In the genomic region with DNA sequence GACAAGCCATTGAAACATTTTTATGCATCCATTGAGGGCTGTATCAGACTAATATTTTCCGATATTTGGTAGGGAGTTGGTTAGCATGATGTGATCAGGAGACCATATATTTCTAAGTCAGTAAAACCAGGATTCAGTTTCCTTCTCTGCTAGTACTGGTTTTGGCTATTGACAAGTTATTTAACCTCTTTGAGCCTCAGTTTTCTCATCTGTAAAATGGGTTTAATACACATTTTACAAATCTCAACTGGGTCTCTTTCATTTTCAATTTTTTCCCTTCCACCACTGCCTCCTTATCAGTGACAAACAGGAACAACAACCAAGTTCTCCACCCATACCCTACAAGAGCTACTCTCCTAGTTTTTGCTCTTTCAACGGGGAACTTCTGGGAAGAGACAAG, we compare ENCODE assay signal across 26 cellular contexts.
"Had no signal": no experiment of that assay in that cellular context is flagged by ENCODE, and none has a peak within 500 bp of the region (broad histone marks: within the 10 kb centered on the region; RNA-seq: fewer than 3 reads in every experiment).

No MANE protein-coding gene starts in this region.

- H3K27ac Mint-ChIP-seq: naive thymus-derived CD4-positive, alpha-beta T cell; nephron progenitor cell; stimulated activated memory B cell treated with anti-CD40 and anti-IgM and Interleukin-4, amounts not matched to agents 10 μg/mL and 1 μg/mL and 100 μg/mL, for 72 hours; stimulated activated naive CD8-positive, alpha-beta T cell treated with anti-CD3 and anti-CD28 coated beads, Interleukin-15, Interleukin-2, amounts not matched to agents 100 ng/mL and 50 ng/mL, for 24 hours had no signal

- ATAC-seq: gastrocnemius medialis; left lobe of liver; naive thymus-derived CD4-positive, alpha-beta T cell; psoas muscle; right cardiac atrium; stimulated activated memory B cell treated with anti-CD40 and anti-IgM and Interleukin-4, amounts not matched to agents 10 μg/mL and 1 μg/mL and 100 μg/mL, for 72 hours; upper lobe of right lung had no signal

- FAIRE-seq: endothelial cell of umbilical vein, kidney had no signal

- H3K4me3 Mint-ChIP-seq: naive thymus-derived CD4-positive, alpha-beta T cell; nephron progenitor cell; stimulated activated memory B cell treated with anti-CD40 and anti-IgM and Interleukin-4, amounts not matched to agents 10 μg/mL and 1 μg/mL and 100 μg/mL, for 72 hours; stimulated activated naive CD8-positive, alpha-beta T cell treated with anti-CD3 and anti-CD28 coated beads, Interleukin-15, Interleukin-2, amounts not matched to agents 100 ng/mL and 50 ng/mL, for 24 hours had no signal

- H3K9me3 Mint-ChIP-seq: naive thymus-derived CD4-positive, alpha-beta T cell; nephron progenitor cell; stimulated activated memory B cell treated with anti-CD40 and anti-IgM and Interleukin-4, amounts not matched to agents 10 μg/mL and 1 μg/mL and 100 μg/mL, for 72 hours; stimulated activated naive CD8-positive, alpha-beta T cell treated with anti-CD3 and anti-CD28 coated beads, Interleukin-15, Interleukin-2, amounts not matched to agents 100 ng/mL and 50 ng/mL, for 24 hours had no signal

- H3K4me1 ChIP-seq: colonic mucosa had no signal

- DNase-seq: colonic mucosa; dermis blood vessel endothelial cell; effector memory CD4-positive, alpha-beta T cell; gastrocnemius medialis; head of caudate nucleus; kidney; mesenchymal stem cell; midbrain; naive thymus-derived CD4-positive, alpha-beta T cell; nephron progenitor cell; nucleus accumbens; posterior cingulate gyrus; psoas muscle; right cardiac atrium; spleen; stimulated activated CD4-positive, alpha-beta T cell treated with anti-CD3 and anti-CD28 coated beads, Interleukin-4, amount 100 ng/mL, for 4 hours; transverse colon; upper lobe of right lung; uterus had no signal

- H3K27me3 ChIP-seq: colonic mucosa, gastrocnemius medialis, transverse colon, upper lobe of right lung, uterus had no signal

- H3K4me3 ChIP-seq: colonic mucosa, gastrocnemius medialis, lung, psoas muscle, skin epidermis, spleen, thoracic aorta, transverse colon, upper lobe of right lung, uterus had no signal

- H3K36me3 ChIP-seq: colonic mucosa, gastrocnemius medialis, spleen, thoracic aorta, transverse colon, upper lobe of right lung, uterus had no signal

- H3K9me3 ChIP-seq: colonic mucosa, gastrocnemius medialis, psoas muscle, spleen, thoracic aorta, transverse colon, upper lobe of right lung, uterus had no signal

- H3K36me3 Mint-ChIP-seq: naive thymus-derived CD4-positive, alpha-beta T cell; stimulated activated memory B cell treated with anti-CD40 and anti-IgM and Interleukin-4, amounts not matched to agents 10 μg/mL and 1 μg/mL and 100 μg/mL, for 72 hours had no signal

- H3K27ac ChIP-seq: colonic mucosa, gastrocnemius medialis, psoas muscle, skin epidermis, spleen, thoracic aorta, transverse colon, upper lobe of right lung, uterus had no signal
